In genomic region chrX:118551426-118551825, GRCh38 we compare ENCODE assay signal across 21 cellular contexts. TPM values are rescaled to one million over a fixed set of nuclear protein-coding genes. Genes with fewer than 3 reads are reported as not detected.
DNase-seq lines count a peak whose midpoint lies in the region; ATAC-seq, FAIRE-seq and TF ChIP-seq lines count a peak whose summit lies in the region.
"Had no signal": no experiment of that assay in that cellular context is flagged by ENCODE, and none has a peak within 500 bp of the region (broad histone marks: within the 10 kb centered on the region; RNA-seq: fewer than 3 reads in every experiment).

No MANE protein-coding gene starts in this region.

- H3K27me3 ChIP-seq in keratinocyte (ENCODE audit: control insufficient read depth, extremely low read depth, insufficient read depth, low read length) = no peaks in the 10 kb centered on the region
- H3K27me3 ChIP-seq: BLaER1, SJCRH30 had no signal

- no peak overlapping the region for H3K4me3 ChIP-seq in keratinocyte (ENCODE audit: control insufficient read depth in 2 of 3, extremely low read depth in 1 of 3, insufficient read depth in 2 of 3, low read depth in 1 of 3, low read length in 3 of 3)
- H3K4me3 ChIP-seq: BLaER1, SJCRH30 had no signal

- no peaks in the 10 kb centered on the region for H4K20me1 ChIP-seq in keratinocyte (ENCODE audit: control insufficient read depth, extremely low read depth, insufficient read depth, low read length)
- H4K20me1 ChIP-seq: BLaER1 had no signal

- H2AFZ ChIP-seq in keratinocyte (ENCODE audit: control insufficient read depth, low read length) = no peak overlapping the region

- H3K36me3 ChIP-seq in keratinocyte (ENCODE audit: control insufficient read depth in 2 of 2, extremely low read depth in 1 of 2, insufficient read depth in 2 of 2, low read length in 2 of 2) = no peaks in the 10 kb centered on the region
- H3K36me3 ChIP-seq: SJCRH30 had no signal

- dilution Hi-C loops in keratinocyte (cut with MboI; ENCODE audit: extremely low pct_ligation_motif_present, low sequenced_read_pairs) = no loop called here

- no peak overlapping the region for H3K9ac ChIP-seq in keratinocyte (ENCODE audit: control insufficient read depth, extremely low read depth, insufficient read depth, low read length)
- H3K9ac ChIP-seq: BLaER1 had no signal

- intact Hi-C loops in dendritic cell treated with granulocyte-macrophage colony-stimulating factor and Interleukin-4, amounts not matched to agents 40 ng/mL and 50 ng/mL, for 4 days (cut with micrococcal nuclease) = loop anchor here (5.0 kb wide), 1 partner anchor 54 kb away; the partner anchor contains the start of gene DOCK11

- H3K27ac ChIP-seq in RWPE1 = peak overlapping the region; percentile 81
- peak overlapping the region; percentile 49 for H3K27ac ChIP-seq in keratinocyte (ENCODE audit: control insufficient read depth, insufficient read depth, low read length)
- H3K27ac ChIP-seq: BLaER1, SJCRH30 had no signal

- H3K9me1 ChIP-seq in keratinocyte (ENCODE audit: control insufficient read depth, extremely low read depth, insufficient read depth, low read length) = no peaks in the 10 kb centered on the region

- peak; percentile 12 for DNase-seq in Daoy (ENCODE audit: low read depth)
- DNase-seq in RWPE1 (ENCODE audit: low spot score) = no peak
- peak; percentile 17 for DNase-seq in keratinocyte (ENCODE audit: low read depth, low spot score)
- DNase-seq in NCI-H345 (lab: John Stamatoyannopoulos, UW) = no peak
- DNase-seq: CD4-positive, CD25-positive, alpha-beta regulatory T cell; NCI-H1092 treated with DMSO at 0.1 percent for 48 hours; NCI-H1436; NCI-H187; NCI-H2081 treated with DMSO at 0.1 percent for 48 hours; NCI-H2171; NCI-H524 treated with DMSO at 0.1 percent for 48 hours; NCI-H774; SJCRH30 had no signal

- H3K4me1 Mint-ChIP-seq in dendritic cell treated with granulocyte-macrophage colony-stimulating factor and Interleukin-4, amounts not matched to agents 40 ng/mL and 50 ng/mL, for 4 days (ENCODE audit: low read depth) = peaks cover 7% of the 10 kb centered on the region

- peaks cover 79% of the 10 kb centered on the region for H3K36me3 Mint-ChIP-seq in dendritic cell treated with granulocyte-macrophage colony-stimulating factor and Interleukin-4, amounts not matched to agents 40 ng/mL and 50 ng/mL, for 4 days (ENCODE audit: low read depth)

- CTCF ChIA-PET in RWPE1 (lab: Yijun Ruan, JAX) = no interaction called here

- no peak for ATAC-seq in GM18867 (IDR thresholded peaks at IDR 0.05; ENCODE audit: unreplicated experiment)
- no peak for ATAC-seq in GM18519 (IDR thresholded peaks at IDR 0.05; ENCODE audit: low FRiP score, unreplicated experiment)
- ATAC-seq: Right ventricle myocardium inferior had no signal

- no peak overlapping the region for H3K4me3 Mint-ChIP-seq in dendritic cell treated with granulocyte-macrophage colony-stimulating factor and Interleukin-4, amounts not matched to agents 40 ng/mL and 50 ng/mL, for 4 days
- H3K4me3 Mint-ChIP-seq: CD4-positive, CD25-positive, alpha-beta regulatory T cell had no signal

- no peaks in the 10 kb centered on the region for H3K9me3 Mint-ChIP-seq in dendritic cell treated with granulocyte-macrophage colony-stimulating factor and Interleukin-4, amounts not matched to agents 40 ng/mL and 50 ng/mL, for 4 days

- peak overlapping the region; percentile 38 for H3K4me2 ChIP-seq in keratinocyte (ENCODE audit: control insufficient read depth, extremely low read depth, insufficient read depth, low read depth, low read length)
- H3K4me2 ChIP-seq: BLaER1 had no signal

- POLR2A ChIA-PET in RWPE1 (lab: Yijun Ruan, JAX; ENCODE audit: low non-redundant PET) = no interaction called here

- TF ChIP-seq CTCF in RWPE1 (conservative IDR thresholded peaks at IDR 0.05; ENCODE audit: low read depth) = no peak
- no peak for TF ChIP-seq CTCF in keratinocyte (optimal IDR thresholded peaks at IDR 0.05 in 1 of 3, IDR thresholded peaks at IDR 0.05 in 1 of 3, conservative IDR thresholded peaks at IDR 0.05 in 1 of 3; ENCODE audit: extremely low read depth in 1 of 3, insufficient read depth in 2 of 3, low read length in 3 of 3)

- no peaks in the 10 kb centered on the region for H3K27me3 Mint-ChIP-seq in dendritic cell treated with granulocyte-macrophage colony-stimulating factor and Interleukin-4, amounts not matched to agents 40 ng/mL and 50 ng/mL, for 4 days
- H3K27me3 Mint-ChIP-seq: CD4-positive, CD25-positive, alpha-beta regulatory T cell had no signal

- no peaks in the 10 kb centered on the region for H3K79me2 ChIP-seq in keratinocyte (ENCODE audit: control insufficient read depth, insufficient read depth, low read length)

- peak overlapping the region; percentile 76 for H3K27ac Mint-ChIP-seq in dendritic cell treated with granulocyte-macrophage colony-stimulating factor and Interleukin-4, amounts not matched to agents 40 ng/mL and 50 ng/mL, for 4 days

- no peak for FAIRE-seq in keratinocyte (lab: Jason Lieb, UNC)
- FAIRE-seq: D721Med, H54, RCC 7860 had no signal

- H3K9me3 ChIP-seq in keratinocyte (ENCODE audit: control insufficient read depth, low read depth, low read length) = no peaks in the 10 kb centered on the region
- H3K9me3 ChIP-seq: BLaER1, SJCRH30 had no signal

- peaks cover 27% of the 10 kb centered on the region for H3K4me1 ChIP-seq in keratinocyte (ENCODE audit: control insufficient read depth, extremely low read depth, insufficient read depth, low read length)
- H3K4me1 ChIP-seq: BLaER1 had no signal

RNA-seq across cellular contexts. Expression of gene DOCK11, which starts 55.8 kb away (rescaled TPM):
- total RNA-seq in Daoy (2014; rRNA removed; shearing (Covaris generic)) = 5.0 and 5.1 TPM in 2 replicates
- 2.8 to 4.6 TPM (median 3.0 TPM) in 3 replicates for polyA plus RNA-seq in keratinocyte
- 0.80 TPM for polyA plus RNA-seq in keratinocyte (2011; ENCODE audit: low read depth)
- polyA plus RNA-seq in keratinocyte (2011; cell fraction: cytosol; rRNA removed) = 1.8 and 2.8 TPM in 2 replicates
- polyA plus RNA-seq in keratinocyte (2011; cell fraction: nucleus; rRNA removed) = 4.5 TPM in 2 replicates
- polyA plus RNA-seq in keratinocyte (2012; ENCODE audit: low replicate concordance) = 1.5 and 2.9 TPM in 2 replicates
- 1.1 to 9.7 TPM (median 3.5 TPM) in 3 replicates for polyA minus RNA-seq in keratinocyte
- 1.5 TPM for polyA minus RNA-seq in keratinocyte (2011; cell fraction: cytosol; rRNA and poly(A)+ RNA removed)
- polyA minus RNA-seq in keratinocyte (2011; cell fraction: nucleus; rRNA and poly(A)+ RNA removed) = 2.8 and 6.3 TPM in 2 replicates

Comparison
In these comparisons a context has a peak if more than half of its experiments do, and no peak if none do; other contexts are left out.
1. DNase-seq: peak in Daoy (single experiment) and keratinocyte (single experiment); none in RWPE1 (single experiment) and NCI-H345 (single experiment).